In the genomic region with DNA sequence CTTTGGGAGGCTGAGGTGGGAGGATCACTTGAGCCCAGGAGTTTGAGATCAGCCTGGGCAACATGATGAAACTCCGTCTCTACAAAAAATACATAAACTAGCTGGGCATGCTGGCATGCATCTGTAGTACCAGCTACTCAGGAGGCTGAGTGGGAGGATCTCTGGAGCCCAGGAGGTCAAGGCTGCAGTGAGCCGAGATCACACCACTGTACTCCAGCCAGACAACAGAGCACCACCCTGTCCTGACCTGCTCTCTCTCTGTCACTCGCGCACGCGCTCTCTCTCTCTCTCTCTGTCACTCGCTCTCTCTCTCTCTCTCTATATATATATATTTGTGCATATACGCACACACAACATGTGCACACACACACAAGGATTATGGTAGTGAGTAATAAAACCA, we compare ENCODE assay signal across 26 cellular contexts.
DNase-seq lines count a peak whose midpoint lies in the region; ATAC-seq, FAIRE-seq and TF ChIP-seq lines count a peak whose summit lies in the region.
"Had no signal": no experiment of that assay in that cellular context is flagged by ENCODE, and none has a peak within 500 bp of the region (broad histone marks: within the 10 kb centered on the region; RNA-seq: fewer than 3 reads in every experiment).

No MANE protein-coding gene starts in this region.

- H3K9me3 ChIP-seq in right lobe of liver (no peaks in the 10 kb centered on the region), HepG2 (ENCODE audit: low read length) (no peaks in the 10 kb centered on the region), WERI-Rb-1 (ENCODE audit: severe bottlenecking) (no peaks in the 10 kb centered on the region)
- H3K9me3 ChIP-seq: A549; BLaER1 treated with 17β-estradiol and CSF1 and Interleukin-3, amounts not matched to agents 10 nM and 100 nM; Caco-2 had no signal

- H3K27me3 ChIP-seq in right lobe of liver (no peaks in the 10 kb centered on the region), HepG2 (ENCODE audit: control insufficient read depth in 1 of 2, insufficient read depth in 2 of 2, low read length in 2 of 2) (peaks cover 0 to 8% of the 10 kb centered on the region in 2 experiments; a peak in 2 of 5 replicates), WERI-Rb-1 (ENCODE audit: insufficient read depth, low read depth, severe bottlenecking) (no peaks in the 10 kb centered on the region)
- H3K27me3 ChIP-seq: BLaER1 treated with 17β-estradiol and CSF1 and Interleukin-3, amounts not matched to agents 10 nM and 100 nM had no signal

- intact Hi-C loops in right lobe of liver (cut with DNase I) (loop anchor here in 1 of 2 donors (10.0 kb wide), 1 partner anchor 94 kb away; no protein-coding TSS in a partner anchor), HepG2 (cut with micrococcal nuclease; ENCODE audit: unreplicated experiment) (no loop called here)

- H3K27ac ChIP-seq in right lobe of liver (no peak overlapping the region), HepG2 (ENCODE audit: extremely low read length, insufficient read depth, low read length) (no peak overlapping the region), WERI-Rb-1 (no peak overlapping the region)
- H3K27ac ChIP-seq: 22Rv1; A549; BLaER1 treated with 17β-estradiol and CSF1 and Interleukin-3, amounts not matched to agents 10 nM and 100 nM; C4-2B had no signal

- TF ChIP-seq POLR2A in right lobe of liver (IDR thresholded peaks at IDR 0.05) (no peak), HepG2 (IDR thresholded peaks at IDR 0.05; ENCODE audit: insufficient read depth in 1 of 2, low read depth in 2 of 2, low read length in 2 of 2) (no peak)

- TF ChIP-seq EP300 in HepG2 (IDR thresholded peaks at IDR 0.05; ENCODE audit: low read depth in 2 of 2, low read length in 2 of 2) (no peak), HepG2 (CRISPR knock-in tag; IDR thresholded peaks at IDR 0.05; ENCODE audit: borderline replicate concordance) (no peak)

- WGBS in right lobe of liver (ENCODE audit: insufficient coverage, low coverage, low lambda C conversion rate, missing lambda C conversion rate) = 45% methylated on average over 8 of the region's 8 CpGs
- 8% methylated on average over 7 of the region's 8 CpGs for WGBS in HepG2 (ENCODE audit: low lambda C conversion rate)

- ATAC-seq in right lobe of liver (peak in 3 of 4 donors; percentile 62 to 74 (median 66)), HepG2 (no peak), left lobe of liver (peak; percentile 62), HG03039 (IDR thresholded peaks at IDR 0.05; ENCODE audit: unreplicated experiment) (no peak)
- ATAC-seq: A549; CD8-positive, alpha-beta T cell; GM12878 had no signal

- no peaks in the 10 kb centered on the region for H4K20me1 ChIP-seq in HepG2 (ENCODE audit: insufficient read depth, low read length)
- H4K20me1 ChIP-seq: BLaER1 treated with 17β-estradiol and CSF1 and Interleukin-3, amounts not matched to agents 10 nM and 100 nM had no signal

- H3K79me2 ChIP-seq in HepG2 (ENCODE audit: insufficient read depth, low read length) = no peaks in the 10 kb centered on the region

- CTCF ChIA-PET in HepG2 (lab: Yijun Ruan, JAX; ENCODE audit: low intra/inter-chr PET ratio, low total read pairs) = no interaction called here

- H3K4me1 ChIP-seq in right lobe of liver = no peaks in the 10 kb centered on the region
- no peaks in the 10 kb centered on the region for H3K4me1 ChIP-seq in HepG2 (ENCODE audit: insufficient read depth, low read length)
- H3K4me1 ChIP-seq: A549, Caco-2 had no signal

- H3K4me2 ChIP-seq in HepG2 (ENCODE audit: low read depth, low read length) = no peak overlapping the region
- H3K4me2 ChIP-seq: A549; BLaER1 treated with 17β-estradiol and CSF1 and Interleukin-3, amounts not matched to agents 10 nM and 100 nM had no signal

- TF ChIP-seq CTCF in right lobe of liver (IDR thresholded peaks at IDR 0.05) = no peak
- no peak for TF ChIP-seq CTCF in HepG2 (CRISPR knock-in tag; IDR thresholded peaks at IDR 0.05)
- TF ChIP-seq CTCF in WERI-Rb-1 (IDR thresholded peaks at IDR 0.05; ENCODE audit: low read depth, low read length) = no peak

- H3K9ac ChIP-seq in HepG2 (ENCODE audit: insufficient read depth, low read depth, low read length) = no peak overlapping the region
- H3K9ac ChIP-seq: BLaER1 treated with 17β-estradiol and CSF1 and Interleukin-3, amounts not matched to agents 10 nM and 100 nM had no signal

- no TSS peak for BruUV-seq in HepG2 (replicated peaks; lab: Mats Ljungman, UMichigan)

- in situ Hi-C loops in HepG2 (cut with HindIII; ENCODE audit: extremely low pct_ligation_motif_present, low pct_unique_long_range_greater_than_20kb) = no loop called here

- POLR2A ChIA-PET in HepG2 (lab: Yijun Ruan, JAX) = no interaction called here

- no peak overlapping the region for H2AFZ ChIP-seq in HepG2 (ENCODE audit: low read length)

- DNase-seq in right lobe of liver (no peak), HepG2 (ENCODE audit: low spot score) (no peak), NCI-H226 (peak; percentile 46), left lobe of liver (ENCODE audit: low spot score) (no peak), WERI-Rb-1 (no peak), cerebellum (ENCODE audit: low spot score) (no peak)
- DNase-seq: AML-193; Caco-2; Calu3; CD4-positive, alpha-beta T cell; CD8-positive, alpha-beta T cell; DMS 273 treated with DMSO at 0.1 percent for 48 hours; DMS153; DMS53; DMS79; DND-41; EL; GDM1 had no signal

- no peak overlapping the region for H3K4me3 ChIP-seq in right lobe of liver
- no peak overlapping the region for H3K4me3 ChIP-seq in HepG2 (replicated peaks in 1 of 3; ENCODE audit: insufficient read depth in 1 of 3, low read depth in 2 of 3, low read length in 3 of 3)
- no peak overlapping the region for H3K4me3 ChIP-seq in WERI-Rb-1 (ENCODE audit: low read depth, low read length)
- H3K4me3 ChIP-seq: A549; BLaER1 treated with 17β-estradiol and CSF1 and Interleukin-3, amounts not matched to agents 10 nM and 100 nM; GM12878 had no signal

- no peak for TF ChIP-seq RAD21 in HepG2 (CRISPR knock-in tag; IDR thresholded peaks at IDR 0.05)

- no peak for FAIRE-seq in HepG2 (lab: Jason Lieb, UNC)
- FAIRE-seq: A549, GM12878, GM12892, GM18507 had no signal

- H3K36me3 ChIP-seq in right lobe of liver (no peaks in the 10 kb centered on the region), HepG2 (replicated peaks in 1 of 2; ENCODE audit: control insufficient read depth in 1 of 2, insufficient read depth in 2 of 2, low read length in 2 of 2) (no peaks in the 10 kb centered on the region), WERI-Rb-1 (no peaks in the 10 kb centered on the region)
- H3K36me3 ChIP-seq: BLaER1 treated with 17β-estradiol and CSF1 and Interleukin-3, amounts not matched to agents 10 nM and 100 nM had no signal

TF ChIP-seq in HepG2, 621 proteins besides CTCF, POLR2A, EP300 and RAD21:
- TF ChIP-seq ZNF451 (CRISPR knock-in tag; IDR thresholded peaks at IDR 0.05) (no peak), RARG (CRISPR knock-in tag; IDR thresholded peaks at IDR 0.05; ENCODE audit: low read depth) (no peak), KDM4B (CRISPR knock-in tag; IDR thresholded peaks at IDR 0.05) (no peak), ZNF674 (CRISPR knock-in tag; IDR thresholded peaks at IDR 0.05; ENCODE audit: low read depth) (no peak), ZNF331 (CRISPR knock-in tag; IDR thresholded peaks at IDR 0.05) (no peak), NAIF1 (CRISPR knock-in tag; IDR thresholded peaks at IDR 0.05; ENCODE audit: borderline replicate concordance) (no peak), ZNF556 (CRISPR knock-in tag; IDR thresholded peaks at IDR 0.05; ENCODE audit: borderline replicate concordance) (no peak), KDM6A (CRISPR knock-in tag; IDR thresholded peaks at IDR 0.05; ENCODE audit: low read depth) (no peak), SKI (IDR thresholded peaks at IDR 0.05; ENCODE audit: partially characterized antibody) (no peak)
- TF ChIP-seq, protein P1, sequence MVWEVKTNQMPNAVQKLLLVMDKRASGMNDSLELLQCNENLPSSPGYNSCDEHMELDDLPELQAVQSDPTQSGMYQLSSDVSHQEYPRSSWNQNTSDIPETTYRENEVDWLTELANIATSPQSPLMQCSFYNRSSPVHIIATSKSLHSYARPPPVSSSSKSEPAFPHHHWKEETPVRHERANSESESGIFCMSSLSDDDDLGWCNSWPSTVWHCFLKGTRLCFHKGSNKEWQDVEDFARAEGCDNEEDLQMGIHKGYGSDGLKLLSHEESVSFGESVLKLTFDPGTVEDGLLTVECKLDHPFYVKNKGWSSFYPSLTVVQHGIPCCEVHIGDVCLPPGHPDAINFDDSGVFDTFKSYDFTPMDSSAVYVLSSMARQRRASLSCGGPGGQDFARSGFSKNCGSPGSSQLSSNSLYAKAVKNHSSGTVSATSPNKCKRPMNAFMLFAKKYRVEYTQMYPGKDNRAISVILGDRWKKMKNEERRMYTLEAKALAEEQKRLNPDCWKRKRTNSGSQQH (CRISPR knock-in tag; IDR thresholded peaks at IDR 0.05; ENCODE audit: low read depth) = no peak
- TF ChIP-seq, protein P2, sequence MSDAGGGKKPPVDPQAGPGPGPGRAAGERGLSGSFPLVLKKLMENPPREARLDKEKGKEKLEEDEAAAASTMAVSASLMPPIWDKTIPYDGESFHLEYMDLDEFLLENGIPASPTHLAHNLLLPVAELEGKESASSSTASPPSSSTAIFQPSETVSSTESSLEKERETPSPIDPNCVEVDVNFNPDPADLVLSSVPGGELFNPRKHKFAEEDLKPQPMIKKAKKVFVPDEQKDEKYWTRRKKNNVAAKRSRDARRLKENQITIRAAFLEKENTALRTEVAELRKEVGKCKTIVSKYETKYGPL (CRISPR knock-in tag; IDR thresholded peaks at IDR 0.05) = no peak
- TF ChIP-seq, protein P3, sequence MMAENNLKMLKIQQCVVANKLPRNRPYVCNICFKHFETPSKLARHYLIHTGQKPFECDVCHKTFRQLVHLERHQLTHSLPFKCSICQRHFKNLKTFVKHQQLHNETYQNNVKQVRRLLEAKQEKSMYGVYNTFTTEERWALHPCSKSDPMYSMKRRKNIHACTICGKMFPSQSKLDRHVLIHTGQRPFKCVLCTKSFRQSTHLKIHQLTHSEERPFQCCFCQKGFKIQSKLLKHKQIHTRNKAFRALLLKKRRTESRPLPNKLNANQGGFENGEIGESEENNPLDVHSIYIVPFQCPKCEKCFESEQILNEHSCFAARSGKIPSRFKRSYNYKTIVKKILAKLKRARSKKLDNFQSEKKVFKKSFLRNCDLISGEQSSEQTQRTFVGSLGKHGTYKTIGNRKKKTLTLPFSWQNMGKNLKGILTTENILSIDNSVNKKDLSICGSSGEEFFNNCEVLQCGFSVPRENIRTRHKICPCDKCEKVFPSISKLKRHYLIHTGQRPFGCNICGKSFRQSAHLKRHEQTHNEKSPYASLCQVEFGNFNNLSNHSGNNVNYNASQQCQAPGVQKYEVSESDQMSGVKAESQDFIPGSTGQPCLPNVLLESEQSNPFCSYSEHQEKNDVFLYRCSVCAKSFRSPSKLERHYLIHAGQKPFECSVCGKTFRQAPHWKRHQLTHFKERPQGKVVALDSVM (CRISPR knock-in tag; IDR thresholded peaks at IDR 0.05) = no peak

Comparison
In these comparisons a context has a peak if more than half of its experiments do, and no peak if none do; other contexts are left out.
1. ATAC-seq: peak in right lobe of liver (3 of 4) and left lobe of liver (single experiment); none in HepG2 (single experiment) and HG03039 (single experiment).